Comparison of ENCODE assay signal across 18 cellular contexts in genomic region chr2:152445375-152445774, GRCh38.
DNase-seq lines count a peak whose midpoint lies in the region; ATAC-seq, FAIRE-seq and TF ChIP-seq lines count a peak whose summit lies in the region.
"Had no signal": no experiment of that assay in that cellular context is flagged by ENCODE, and none has a peak within 500 bp of the region (broad histone marks: within the 10 kb centered on the region; RNA-seq: fewer than 3 reads in every experiment).

No MANE protein-coding gene starts in this region.

- POLR2A ChIA-PET in PC-9 (lab: Charles Lee; ENCODE audit: unreplicated experiment): no interaction called here
- POLR2A ChIA-PET in HEK293T (lab: Yijun Ruan, JAX): no interaction called here

- H3K36me3 ChIP-seq in PC-9 (ENCODE audit: low read depth): no peaks in the 10 kb centered on the region

- no peak for DNase-seq in GM12892 (ENCODE audit: insufficient read length)
- no peak for DNase-seq in PC-9
- DNase-seq in foreskin keratinocyte: no peak
- DNase-seq in substantia nigra (lab: John Stamatoyannopoulos, UW): no peak
- DNase-seq in stimulated activated CD4-positive, alpha-beta T cell treated with anti-CD3 and anti-CD28 coated beads, Interleukin-4, amount 100 ng/mL, for 4 hours: no peak
- DNase-seq in HEK293T (ENCODE audit: extremely low spot score): no peak
- no peak for DNase-seq in NCI-H1694 treated with DMSO at 0.1 percent for 48 hours (lab: John Stamatoyannopoulos, UW)
- DNase-seq: activated naive CD8-positive, alpha-beta T cell treated with anti-CD3 and anti-CD28 coated beads for 36 hours; activated T-cell treated with anti-CD3 and anti-CD28 coated beads, Interleukin-2, amount 50 U/mL, for 1 hour; natural killer cell; NCI-H1048; NCI-H69 had no signal

- no peaks in the 10 kb centered on the region for H4K20me1 ChIP-seq in PC-9 (ENCODE audit: insufficient read depth)

- TF ChIP-seq CTCF in PC-9 (conservative IDR thresholded peaks at IDR 0.05) (no peak), foreskin keratinocyte (conservative IDR thresholded peaks at IDR 0.05) (no peak)

- TF ChIP-seq POLR2A in GM12892 (IDR thresholded peaks at IDR 0.05; ENCODE audit: low read depth, low read length): no peak

- peaks cover 82% of the 10 kb centered on the region for H3K79me2 ChIP-seq in PC-9 (ENCODE audit: low read depth)

- H3K27ac ChIP-seq in PC-9: peak overlapping the region; percentile 41; the same call in 1 of the 2 replicates
- peak overlapping the region; percentile 70 for H3K27ac ChIP-seq in foreskin keratinocyte
- peak overlapping the region; percentile 96 for H3K27ac ChIP-seq in substantia nigra (ENCODE audit: low read depth, low read length, poor library complexity, severe bottlenecking)
- H3K27ac ChIP-seq: HL-60 had no signal

- H2AFZ ChIP-seq in PC-9: no peak overlapping the region
- H2AFZ ChIP-seq: GM23338 had no signal

- no peak overlapping the region for H3K4me2 ChIP-seq in PC-9
- H3K4me2 ChIP-seq: GM23338 had no signal

- CTCF ChIA-PET in PC-9 (lab: Charles Lee) (no interaction called here), HEK293T (lab: Yijun Ruan, JAX) (interaction anchor here (0.6 kb wide), 1 partner anchor 10 kb away, joined by 3 read pairs; no protein-coding TSS in a partner anchor)

- H3K9me2 ChIP-seq in PC-9 (ENCODE audit: insufficient read depth): no peaks in the 10 kb centered on the region

- no peaks in the 10 kb centered on the region for H3F3A ChIP-seq in PC-9 (ENCODE audit: insufficient read depth, low read depth)

- ATAC-seq in foreskin keratinocyte: peak; percentile 5
- ATAC-seq: GM23338, K562, natural killer cell had no signal

- H3K4me1 ChIP-seq in PC-9 (replicated peaks; ENCODE audit: insufficient read depth) (peaks cover 15% of the 10 kb centered on the region), foreskin keratinocyte (peaks cover 46% of the 10 kb centered on the region)

- H3K27me3 ChIP-seq in PC-9 (ENCODE audit: insufficient read depth, low read depth) (no peaks in the 10 kb centered on the region), foreskin keratinocyte (no peaks in the 10 kb centered on the region)

- BruUV-seq in PC-9 (replicated peaks; lab: Mats Ljungman, UMichigan): no TSS peak

- intact Hi-C loops in PC-9 (cut with micrococcal nuclease; ENCODE audit: unreplicated experiment): no loop called here

- FAIRE-seq in GM12892 (lab: Jason Lieb, UNC): peak; percentile 27
- FAIRE-seq: G401.6, GM12891, islet of Langerhans, K562 had no signal

- no peak overlapping the region for H3K4me3 ChIP-seq in PC-9
- H3K4me3 ChIP-seq: GM23338, K562 had no signal

- no peaks in the 10 kb centered on the region for H3K9me3 ChIP-seq in PC-9 (ENCODE audit: insufficient read depth, low read depth)

TF ChIP-seq in HEK293T, 16 proteins besides CTCF, POLR2A, EP300 and RAD21:
- TF ChIP-seq PKNOX1 (IDR thresholded peaks at IDR 0.05) (no peak), TARDBP (IDR thresholded peaks at IDR 0.05) (no peak), ELF4 (IDR thresholded peaks at IDR 0.05) (no peak), ZNF384 (IDR thresholded peaks at IDR 0.05) (no peak), BHLHE40 (IDR thresholded peaks at IDR 0.05; ENCODE audit: borderline replicate concordance) (no peak), FOXA1 (IDR thresholded peaks at IDR 0.05) (no peak), SP1 (IDR thresholded peaks at IDR 0.05) (no peak), ARNT (IDR thresholded peaks at IDR 0.05) (no peak), CTBP1 (IDR thresholded peaks at IDR 0.05; ENCODE audit: borderline replicate concordance) (no peak), FOXK2 (IDR thresholded peaks at IDR 0.05) (no peak), HDGF (IDR thresholded peaks at IDR 0.05; ENCODE audit: borderline replicate concordance) (no peak), FOXM1 (IDR thresholded peaks at IDR 0.05; ENCODE audit: borderline replicate concordance) (no peak), SUZ12 (IDR thresholded peaks at IDR 0.05) (no peak)
TF ChIP-seq in HEK293T: peak in this region for 0.

Comparison
In these comparisons a context has a peak if more than half of its experiments do, and no peak if none do; other contexts are left out.
1. H3K27ac ChIP-seq: peak in every context shown above with its lines; median percentile 96 in substantia nigra; 70 in foreskin keratinocyte; 41 in PC-9.